In genomic region chr3:134672571-134672970, GRCh38 we compare ENCODE assay signal across 7 cellular contexts. TPM values are rescaled to one million over a fixed set of nuclear protein-coding genes. Genes with fewer than 3 reads are reported as not detected.
"Had no signal": no experiment of that assay in that cellular context is flagged by ENCODE, and none has a peak within 500 bp of the region (broad histone marks: within the 10 kb centered on the region; RNA-seq: fewer than 3 reads in every experiment).

No MANE protein-coding gene starts in this region.

- H3K9ac ChIP-seq: GM23248 had no signal

- H3K36me3 Mint-ChIP-seq: IgD-negative memory B cell had no signal

- H3K27ac Mint-ChIP-seq: H9, IgD-negative memory B cell had no signal

- H3K27me3 Mint-ChIP-seq: IgD-negative memory B cell had no signal

- H3K4me1 Mint-ChIP-seq: IgD-negative memory B cell had no signal

- H3K27ac ChIP-seq: GM23248 had no signal

- FAIRE-seq: HTR-8/SVneo had no signal

- DNase-seq: GOT3, H9, HCEC 1CT had no signal

- H3K4me3 Mint-ChIP-seq: H9, IgD-negative memory B cell had no signal

- H3K4me3 ChIP-seq: GM23248 had no signal

- H2AFZ ChIP-seq: GM23248 had no signal

RNA-seq across cellular contexts. Expression of gene KY, which starts 21.7 kb away (rescaled TPM):
- total RNA-seq: H9, HT-29 had no signal
- polyA plus RNA-seq: IgD-negative memory B cell had no signal
